ENCODE assay signal across 11 cellular contexts in the genomic region with DNA sequence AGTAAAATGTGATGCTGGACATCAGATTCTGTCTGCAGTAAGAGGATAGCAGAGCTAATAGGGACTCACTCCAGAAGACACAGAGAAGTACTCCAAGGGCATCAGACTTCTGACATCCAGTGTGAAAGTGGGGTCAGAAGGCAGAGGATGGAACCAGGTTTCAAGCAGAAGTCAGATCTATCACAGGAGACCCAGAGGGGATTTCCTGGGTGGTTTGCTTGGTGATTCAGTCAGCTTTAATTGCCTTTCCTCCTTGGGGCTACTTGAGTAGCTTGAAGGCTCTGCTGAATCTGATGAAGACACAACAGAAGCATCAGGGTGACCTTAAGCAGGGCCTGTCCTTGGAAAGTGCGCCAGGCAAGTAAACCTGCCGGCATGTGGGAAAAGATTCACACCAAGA.
DNase-seq lines count a peak whose midpoint lies in the region; ATAC-seq and TF ChIP-seq lines count a peak whose summit lies in the region.
"Had no signal": no experiment of that assay in that cellular context is flagged by ENCODE, and none has a peak within 500 bp of the region (broad histone marks: within the 10 kb centered on the region; RNA-seq: fewer than 3 reads in every experiment).

No MANE protein-coding gene starts in this region.

- H3K4me1 ChIP-seq in ovary (ENCODE audit: insufficient read depth), result no peaks in the 10 kb centered on the region

- intact Hi-C loops in ovary (cut with DNase I), result no loop called here

- no peak overlapping the region for H3K27ac ChIP-seq in ovary

- TF ChIP-seq EP300 in ovary (IDR thresholded peaks at IDR 0.05), result no peak

- WGBS in ovary, 3 donors, result 56 to 74% (median 58%) methylated on average over 2 of the region's 2 CpGs

- no peak overlapping the region for H3K4me3 ChIP-seq in ovary

- H3K36me3 ChIP-seq in ovary, result no peaks in the 10 kb centered on the region

- in situ Hi-C loops in ACHN (cut with HindIII; ENCODE audit: low pct_ligation_motif_present, low pct_unique_long_range_greater_than_20kb, low sequenced_read_pairs), result no loop called here

- peak; percentile 50 for DNase-seq in activated CD4-positive, alpha-beta T cell treated with anti-CD3 and anti-CD28 coated beads for 48 hours
- peak; percentile 9 to 32 (median 24) for DNase-seq in stimulated activated CD4-positive, alpha-beta T cell treated with anti-CD3 and anti-CD28 coated beads, TNF-alpha, amount 100 ng/mL, for 24 hours (ENCODE audit: low read depth in 3 of 3)
- no peak for DNase-seq in ACHN
- DNase-seq in ovary, result no peak
- DNase-seq in A172 (ENCODE audit: low spot score), result no peak
- DNase-seq: immature natural killer cell, NCI-H1436 treated with DMSO at 0.1 percent for 48 hours, retina had no signal

- no peak for TF ChIP-seq CTCF in ovary (IDR thresholded peaks at IDR 0.05)

- TF ChIP-seq POLR2A in ovary (IDR thresholded peaks at IDR 0.05), result no peak

- no peaks in the 10 kb centered on the region for H3K27me3 ChIP-seq in ovary

- ATAC-seq in GM18870 (IDR thresholded peaks at IDR 0.05; ENCODE audit: unreplicated experiment), result peak; percentile 82
- peak; percentile 89 for ATAC-seq in HG02610 (IDR thresholded peaks at IDR 0.05; ENCODE audit: unreplicated experiment)
- ATAC-seq: Panc1 had no signal

- H3K9me3 ChIP-seq in ovary, result no peaks in the 10 kb centered on the region

Comparison
In these comparisons a context has a peak if more than half of its experiments do, and no peak if none do; other contexts are left out.
1. DNase-seq: peak in activated CD4-positive, alpha-beta T cell treated with anti-CD3 and anti-CD28 coated beads for 48 hours (single experiment) and stimulated activated CD4-positive, alpha-beta T cell treated with anti-CD3 and anti-CD28 coated beads, TNF-alpha, amount 100 ng/mL, for 24 hours (3 of 3); none in ACHN (single experiment), ovary (0 of 5) and A172 (single experiment).